In the genomic region with DNA sequence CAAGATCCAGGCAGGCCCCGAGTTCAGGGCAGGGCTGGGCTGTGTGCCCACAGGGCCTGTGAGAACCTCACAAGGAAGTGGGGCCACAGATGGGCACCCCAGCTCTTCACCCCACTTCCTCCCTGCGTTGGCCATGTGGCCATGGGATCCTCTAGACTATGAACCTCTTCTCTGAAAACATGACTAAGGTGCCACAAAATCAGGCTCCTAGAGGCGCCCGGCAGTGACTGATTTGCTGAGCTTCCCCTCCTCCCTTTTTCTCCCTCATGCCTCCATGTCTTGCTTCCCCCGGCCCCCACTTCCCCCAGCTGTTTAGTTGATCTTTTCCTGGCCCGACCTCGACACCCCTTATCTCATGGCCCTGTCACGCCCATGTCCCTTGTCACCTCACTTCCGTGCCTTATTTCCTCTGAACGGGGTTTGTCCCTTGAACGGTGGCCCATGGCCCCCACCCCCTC, we compare ENCODE assay signal across 13 cellular contexts.
DNase-seq lines count a peak whose midpoint lies in the region; ATAC-seq and TF ChIP-seq lines count a peak whose summit lies in the region.
"Had no signal": no experiment of that assay in that cellular context is flagged by ENCODE, and none has a peak within 500 bp of the region (broad histone marks: within the 10 kb centered on the region; RNA-seq: fewer than 3 reads in every experiment).

No MANE protein-coding gene starts in this region.

- no peaks in the 10 kb centered on the region for H3K79me2 ChIP-seq in smooth muscle cell (ENCODE audit: low read depth)

- peaks cover 15% of the 10 kb centered on the region for H3K27me3 Mint-ChIP-seq in activated CD4-positive, alpha-beta T cell treated with anti-CD3 and anti-CD28 coated beads, Interleukin-2, amount 10 ng/mL, durations not matched to agents 7 days and 5 days
- peaks cover 36% of the 10 kb centered on the region for H3K27me3 Mint-ChIP-seq in activated CD4-positive, alpha-beta T cell treated with anti-CD3 and anti-CD28 coated beads, Interleukin-2, amount 10 ng/mL, durations not matched to agents 24 days and 14 days
- H3K27me3 Mint-ChIP-seq in activated CD4-positive, alpha-beta memory T cell treated with anti-CD3 and anti-CD28 coated beads, Interleukin-2, amount 10 ng/mL, durations not matched to agents 7 days and 5 days: peaks cover 21% of the 10 kb centered on the region

- POLR2A ChIA-PET in activated CD4-positive, alpha-beta T cell treated with anti-CD3 and anti-CD28 coated beads, Interleukin-2, amount 10 ng/mL, durations not matched to agents 7 days and 5 days (lab: Charles Lee): no interaction called here
- POLR2A ChIA-PET in activated CD4-positive, alpha-beta memory T cell treated with anti-CD3 and anti-CD28 coated beads, Interleukin-2, amount 10 ng/mL, durations not matched to agents 7 days and 5 days (lab: Charles Lee): no interaction called here

- H3K4me3 ChIP-seq in iPS-15b (ENCODE audit: low read depth, low read length) (peak overlapping the region; percentile 56), smooth muscle cell (no peak overlapping the region)

- no peaks in the 10 kb centered on the region for H3K9me3 Mint-ChIP-seq in activated CD4-positive, alpha-beta T cell treated with anti-CD3 and anti-CD28 coated beads, Interleukin-2, amount 10 ng/mL, durations not matched to agents 7 days and 5 days
- no peaks in the 10 kb centered on the region for H3K9me3 Mint-ChIP-seq in activated CD4-positive, alpha-beta T cell treated with anti-CD3 and anti-CD28 coated beads, Interleukin-2, amount 10 ng/mL, durations not matched to agents 24 days and 14 days
- H3K9me3 Mint-ChIP-seq in activated CD4-positive, alpha-beta memory T cell treated with anti-CD3 and anti-CD28 coated beads, Interleukin-2, amount 10 ng/mL, durations not matched to agents 7 days and 5 days: no peaks in the 10 kb centered on the region

- no peaks in the 10 kb centered on the region for H3K36me3 Mint-ChIP-seq in activated CD4-positive, alpha-beta T cell treated with anti-CD3 and anti-CD28 coated beads, Interleukin-2, amount 10 ng/mL, durations not matched to agents 7 days and 5 days (ENCODE audit: low read depth)
- no peaks in the 10 kb centered on the region for H3K36me3 Mint-ChIP-seq in activated CD4-positive, alpha-beta T cell treated with anti-CD3 and anti-CD28 coated beads, Interleukin-2, amount 10 ng/mL, durations not matched to agents 24 days and 14 days (ENCODE audit: low read depth)
- H3K36me3 Mint-ChIP-seq in activated CD4-positive, alpha-beta memory T cell treated with anti-CD3 and anti-CD28 coated beads, Interleukin-2, amount 10 ng/mL, durations not matched to agents 7 days and 5 days (ENCODE audit: low read depth): no peaks in the 10 kb centered on the region

- TF ChIP-seq CTCF in smooth muscle cell (IDR thresholded peaks at IDR 0.05; ENCODE audit: borderline replicate concordance, insufficient read depth, poor library complexity, severe bottlenecking): no peak

- no peaks in the 10 kb centered on the region for H3F3A ChIP-seq in smooth muscle cell (ENCODE audit: low read depth)

- CTCF ChIA-PET in activated CD4-positive, alpha-beta T cell treated with anti-CD3 and anti-CD28 coated beads, Interleukin-2, amount 10 ng/mL, durations not matched to agents 7 days and 5 days (lab: Charles Lee): no interaction called here
- CTCF ChIA-PET in activated CD4-positive, alpha-beta memory T cell treated with anti-CD3 and anti-CD28 coated beads, Interleukin-2, amount 10 ng/mL, durations not matched to agents 7 days and 5 days (lab: Charles Lee): interaction anchor here (1.3 kb wide), 1 partner anchor 50 kb away, joined by 4 read pairs; no protein-coding TSS in a partner anchor

- H3K9me3 ChIP-seq in iPS-15b (ENCODE audit: control insufficient read depth, insufficient read depth, low read length): no peaks in the 10 kb centered on the region
- no peaks in the 10 kb centered on the region for H3K9me3 ChIP-seq in smooth muscle cell (replicated peaks; ENCODE audit: low read depth)
- H3K9me3 ChIP-seq: vagina had no signal

- 82% methylated on average over 11 of the region's 11 CpGs for WGBS in smooth muscle cell (ENCODE audit: low lambda C conversion rate)

- H3K9ac ChIP-seq in iPS-15b (ENCODE audit: low read depth, low read length) (no peak overlapping the region), smooth muscle cell (ENCODE audit: low read depth) (no peak overlapping the region)

- intact Hi-C loops in activated CD4-positive, alpha-beta T cell treated with anti-CD3 and anti-CD28 coated beads, Interleukin-2, amount 10 ng/mL, durations not matched to agents 24 days and 14 days (cut with micrococcal nuclease): no loop called here

- peaks cover 40% of the 10 kb centered on the region for H3K27me3 ChIP-seq in iPS-15b (ENCODE audit: control insufficient read depth, insufficient read depth, low read length)
- peaks cover 26% of the 10 kb centered on the region for H3K27me3 ChIP-seq in smooth muscle cell (ENCODE audit: low read depth)
- H3K27me3 ChIP-seq: vagina had no signal

- H3K36me3 ChIP-seq in iPS-15b (ENCODE audit: control insufficient read depth, insufficient read depth, low read length) (no peaks in the 10 kb centered on the region), smooth muscle cell (ENCODE audit: low read depth) (no peaks in the 10 kb centered on the region)
- H3K36me3 ChIP-seq: vagina had no signal

- no peak overlapping the region for H3K4me2 ChIP-seq in smooth muscle cell

- H3K4me1 Mint-ChIP-seq in activated CD4-positive, alpha-beta T cell treated with anti-CD3 and anti-CD28 coated beads, Interleukin-2, amount 10 ng/mL, durations not matched to agents 7 days and 5 days: peaks cover 15% of the 10 kb centered on the region
- peaks cover 4% of the 10 kb centered on the region for H3K4me1 Mint-ChIP-seq in activated CD4-positive, alpha-beta T cell treated with anti-CD3 and anti-CD28 coated beads, Interleukin-2, amount 10 ng/mL, durations not matched to agents 24 days and 14 days
- H3K4me1 Mint-ChIP-seq in activated CD4-positive, alpha-beta memory T cell treated with anti-CD3 and anti-CD28 coated beads, Interleukin-2, amount 10 ng/mL, durations not matched to agents 7 days and 5 days: peaks cover 21% of the 10 kb centered on the region

- no peak overlapping the region for H3K27ac ChIP-seq in smooth muscle cell (ENCODE audit: low read depth)
- H3K27ac ChIP-seq: vagina had no signal

- peak overlapping the region; percentile 58 for H3K27ac Mint-ChIP-seq in activated CD4-positive, alpha-beta T cell treated with anti-CD3 and anti-CD28 coated beads, Interleukin-2, amount 10 ng/mL, durations not matched to agents 7 days and 5 days
- H3K27ac Mint-ChIP-seq in activated CD4-positive, alpha-beta T cell treated with anti-CD3 and anti-CD28 coated beads, Interleukin-2, amount 10 ng/mL, durations not matched to agents 24 days and 14 days: no peak overlapping the region
- peak overlapping the region; percentile 27 for H3K27ac Mint-ChIP-seq in activated CD4-positive, alpha-beta memory T cell treated with anti-CD3 and anti-CD28 coated beads, Interleukin-2, amount 10 ng/mL, durations not matched to agents 7 days and 5 days

- no peaks in the 10 kb centered on the region for H4K20me1 ChIP-seq in smooth muscle cell (ENCODE audit: low read depth)

- DNase-seq in activated CD4-positive, alpha-beta T cell treated with anti-CD3 and anti-CD28 coated beads, Interleukin-2, amount 10 ng/mL, durations not matched to agents 7 days and 5 days: no peak
- no peak for DNase-seq in activated CD4-positive, alpha-beta T cell treated with anti-CD3 and anti-CD28 coated beads, Interleukin-2, amount 10 ng/mL, durations not matched to agents 24 days and 14 days
- peak; percentile 45 for DNase-seq in activated CD4-positive, alpha-beta memory T cell treated with anti-CD3 and anti-CD28 coated beads, Interleukin-2, amount 10 ng/mL, durations not matched to agents 7 days and 5 days
- no peak for DNase-seq in smooth muscle cell (lab: John Stamatoyannopoulos, UW; ENCODE audit: unreplicated experiment)
- DNase-seq in LoVo (ENCODE audit: low spot score): no peak
- DNase-seq in NCI-H226: no peak
- DNase-seq: kidney glomerular epithelial cell; NCI-H1417; NCI-H446; stimulated activated CD4-positive, alpha-beta T cell treated with anti-CD3 and anti-CD28 coated beads, Interleukin-4, amount 100 ng/mL, for 24 hours had no signal

- H3K4me1 ChIP-seq in iPS-15b (ENCODE audit: control insufficient read depth, insufficient read depth, low read length) (peaks cover 7% of the 10 kb centered on the region), smooth muscle cell (ENCODE audit: low read depth) (peaks cover 9% of the 10 kb centered on the region)

- ATAC-seq in GM18519 (IDR thresholded peaks at IDR 0.05; ENCODE audit: low FRiP score, unreplicated experiment): no peak

- no peak overlapping the region for H3K4me3 Mint-ChIP-seq in activated CD4-positive, alpha-beta T cell treated with anti-CD3 and anti-CD28 coated beads, Interleukin-2, amount 10 ng/mL, durations not matched to agents 7 days and 5 days
- H3K4me3 Mint-ChIP-seq in activated CD4-positive, alpha-beta T cell treated with anti-CD3 and anti-CD28 coated beads, Interleukin-2, amount 10 ng/mL, durations not matched to agents 24 days and 14 days: no peak overlapping the region
- H3K4me3 Mint-ChIP-seq in activated CD4-positive, alpha-beta memory T cell treated with anti-CD3 and anti-CD28 coated beads, Interleukin-2, amount 10 ng/mL, durations not matched to agents 7 days and 5 days: peak overlapping the region; percentile 24

- H2AFZ ChIP-seq in smooth muscle cell (ENCODE audit: low read depth): peak overlapping the region; percentile 42
